ENCODE assay signal across 15 cellular contexts in genomic region chr11:80816966-80817365, GRCh38.
DNase-seq lines count a peak whose midpoint lies in the region; ATAC-seq lines count a peak whose summit lies in the region.
"Had no signal": no experiment of that assay in that cellular context is flagged by ENCODE, and none has a peak within 500 bp of the region (broad histone marks: within the 10 kb centered on the region; RNA-seq: fewer than 3 reads in every experiment).

No MANE protein-coding gene starts in this region.

- H3K9ac ChIP-seq in neuronal stem cell (ENCODE audit: low read depth, low read length, poor library complexity) = no peak overlapping the region

- no peak overlapping the region for H3K14ac ChIP-seq in neuronal stem cell (ENCODE audit: low read length)

- DNase-seq in neuronal stem cell (ENCODE audit: low spot score) = no peak
- no peak for DNase-seq in stimulated activated CD4-positive, alpha-beta T cell treated with anti-CD3 and anti-CD28 coated beads, Interleukin-2, amount 100 ng/mL, for 24 hours
- DNase-seq in stimulated activated CD4-positive, alpha-beta T cell treated with anti-CD3 and anti-CD28 coated beads, Interleukin-4, amount 100 ng/mL, for 1 hour = no peak
- no peak for DNase-seq in DMS53 (lab: John Stamatoyannopoulos, UW)
- DNase-seq: aorta, COR-L47, kidney glomerular epithelial cell, NCI-H1417 treated with DMSO at 0.1 percent for 48 hours, NCI-H526 treated with DMSO at 0.1 percent for 48 hours had no signal

- H3K4me2 ChIP-seq in neuronal stem cell (ENCODE audit: insufficient read depth, low read length, poor library complexity, severe bottlenecking) = no peak overlapping the region

- H2BK15ac ChIP-seq in neuronal stem cell (ENCODE audit: low read length) = no peak overlapping the region

- no peak overlapping the region for H3K23ac ChIP-seq in neuronal stem cell (ENCODE audit: low read depth, low read length, poor library complexity)

- peaks cover 2 to 7% of the 10 kb centered on the region in 2 donors for H3K4me1 ChIP-seq in neuronal stem cell (ENCODE audit: control insufficient read depth in 2 of 2, insufficient read depth in 1 of 2, low read depth in 1 of 2, low read length in 2 of 2)
- H3K4me1 ChIP-seq: right atrium auricular region had no signal

- H3K27me3 ChIP-seq in neuronal stem cell (ENCODE audit: control insufficient read depth in 3 of 3, insufficient read depth in 3 of 3, low read depth in 1 of 3, low read length in 3 of 3) = no peaks in the 10 kb centered on the region
- H3K27me3 ChIP-seq: right atrium auricular region had no signal

- no peak overlapping the region for H3K27ac ChIP-seq in neuronal stem cell (replicated peaks; ENCODE audit: low read length)
- H3K27ac ChIP-seq: right atrium auricular region, thoracic aorta had no signal

- H3K9me3 ChIP-seq in neuronal stem cell (replicated peaks in 1 of 2; ENCODE audit: control insufficient read depth in 2 of 2, insufficient read depth in 1 of 2, low read depth in 1 of 2, low read length in 2 of 2) = no peaks in the 10 kb centered on the region
- H3K9me3 ChIP-seq: HAP-1, right atrium auricular region, thoracic aorta had no signal

- no CpG with 5 or more reads among the region's 4 CpGs for WGBS in neuronal stem cell (ENCODE audit: extremely low coverage in 2 of 2, insufficient read length in 2 of 2, insufficient replicate concordance in 1 of 2), 2 donors

- no peaks in the 10 kb centered on the region for H3K36me3 ChIP-seq in neuronal stem cell (replicated peaks in 1 of 2; ENCODE audit: control insufficient read depth in 2 of 2, insufficient read depth in 2 of 2, low read length in 2 of 2)
- H3K36me3 ChIP-seq: HAP-1, right atrium auricular region, thoracic aorta had no signal

- H2BK5ac ChIP-seq in neuronal stem cell (ENCODE audit: low read length) = no peak overlapping the region

- H4K8ac ChIP-seq in neuronal stem cell (ENCODE audit: low read depth, low read length) = no peak overlapping the region

- H2BK120ac ChIP-seq in neuronal stem cell (ENCODE audit: low read depth, low read length) = no peak overlapping the region

- H2AFZ ChIP-seq in neuronal stem cell (ENCODE audit: low read length) = peak overlapping the region; percentile 3

- no peak overlapping the region for H2AK5ac ChIP-seq in neuronal stem cell (ENCODE audit: low read depth, low read length)

- no peaks in the 10 kb centered on the region for H3K79me1 ChIP-seq in neuronal stem cell (ENCODE audit: low read depth, low read length)

- H4K91ac ChIP-seq in neuronal stem cell (ENCODE audit: low read depth, low read length, poor library complexity) = no peak overlapping the region

- no peak overlapping the region for H3K18ac ChIP-seq in neuronal stem cell (ENCODE audit: low read length)

- H3K4me3 ChIP-seq in neuronal stem cell (ENCODE audit: low read length in 2 of 2) = no peak overlapping the region
- H3K4me3 ChIP-seq: HAP-1, right atrium auricular region, thoracic aorta had no signal

- no peak overlapping the region for H2BK12ac ChIP-seq in neuronal stem cell (ENCODE audit: low read length)

- no peak overlapping the region for H3K4ac ChIP-seq in neuronal stem cell (ENCODE audit: low read length)

- ATAC-seq in GM19043 (IDR thresholded peaks at IDR 0.05; ENCODE audit: low read depth, unreplicated experiment) (peak; percentile 43), HG02642 (IDR thresholded peaks at IDR 0.05; ENCODE audit: poor library complexity, unreplicated experiment) (peak; percentile 37), HG03439 (IDR thresholded peaks at IDR 0.05; ENCODE audit: unreplicated experiment) (peak; percentile 36)
